ENCODE assay signal across 9 cellular contexts in genomic region chr10:114876602-114877300, GRCh38. TPM values are rescaled to one million over a fixed set of nuclear protein-coding genes. Genes with fewer than 3 reads are reported as not detected.
DNase-seq lines count a peak whose midpoint lies in the region; ATAC-seq, FAIRE-seq and TF ChIP-seq lines count a peak whose summit lies in the region.
"Had no signal": no experiment of that assay in that cellular context is flagged by ENCODE, and none has a peak within 500 bp of the region (broad histone marks: within the 10 kb centered on the region; RNA-seq: fewer than 3 reads in every experiment).

No MANE protein-coding gene starts in this region.

- H3K27ac ChIP-seq in smooth muscle cell (ENCODE audit: low read depth) = no peak overlapping the region

- FAIRE-seq in HTR-8/SVneo (lab: Jason Lieb, UNC) = no peak
- FAIRE-seq: colon had no signal

- WGBS in smooth muscle cell (ENCODE audit: low lambda C conversion rate) = 34% methylated on average over 20 of the region's 20 CpGs

- peak overlapping the region; percentile 73 for H3K4me2 ChIP-seq in smooth muscle cell

- peak; percentile 70 for TF ChIP-seq CTCF in smooth muscle cell (IDR thresholded peaks at IDR 0.05; ENCODE audit: borderline replicate concordance, insufficient read depth, poor library complexity, severe bottlenecking)

- DNase-seq in NCI-H2029 treated with DMSO at 0.1 percent for 48 hours (lab: John Stamatoyannopoulos, UW) (peak; percentile 4), NCI-H2029 (lab: John Stamatoyannopoulos, UW) (no peak), HTR-8/SVneo (ENCODE audit: insufficient read length, low spot score) (peak; percentile 61), RKO (ENCODE audit: low spot score) (peak; percentile 69), astrocyte of the hippocampus (ENCODE audit: low read depth, low spot score) (peak; percentile 80), hypothalamus (lab: John Stamatoyannopoulos, UW) (peak in 30 of 51 donors; percentile 5 to 61 (median 28)), smooth muscle cell (lab: John Stamatoyannopoulos, UW; ENCODE audit: unreplicated experiment) (no peak)

- no peaks in the 10 kb centered on the region for H3K27me3 ChIP-seq in smooth muscle cell (ENCODE audit: low read depth)

- no peak overlapping the region for H2AFZ ChIP-seq in smooth muscle cell (ENCODE audit: low read depth)

- H3K4me1 ChIP-seq in smooth muscle cell (ENCODE audit: low read depth) = peaks cover 20% of the 10 kb centered on the region

- no peak overlapping the region for H3K9ac ChIP-seq in smooth muscle cell (ENCODE audit: low read depth)

- no peaks in the 10 kb centered on the region for H4K20me1 ChIP-seq in smooth muscle cell (ENCODE audit: low read depth)

- no peaks in the 10 kb centered on the region for H3F3A ChIP-seq in smooth muscle cell (ENCODE audit: low read depth)

- no peaks in the 10 kb centered on the region for H3K79me2 ChIP-seq in smooth muscle cell (ENCODE audit: low read depth)

- ATAC-seq in GM21619 (IDR thresholded peaks at IDR 0.05; ENCODE audit: unreplicated experiment) = peak; percentile 80

- H3K36me3 ChIP-seq in smooth muscle cell (ENCODE audit: low read depth) = no peaks in the 10 kb centered on the region

- no peaks in the 10 kb centered on the region for H3K9me3 ChIP-seq in smooth muscle cell (replicated peaks; ENCODE audit: low read depth)

- no peak overlapping the region for H3K4me3 ChIP-seq in smooth muscle cell

RNA-seq across cellular contexts. Expression of gene FHIP2A, which starts 55.2 kb away (rescaled TPM):
- 34.9 and 41.3 TPM in 2 replicates for total RNA-seq in smooth muscle cell
- 12.3 and 15.3 TPM in 2 replicates for polyA plus RNA-seq in smooth muscle cell

Comparison
In these comparisons a context has a peak if more than half of its experiments do, and no peak if none do; other contexts are left out.
1. DNase-seq: peak in NCI-H2029 treated with DMSO at 0.1 percent for 48 hours (single experiment), HTR-8/SVneo (single experiment), RKO (single experiment), astrocyte of the hippocampus (single experiment) and hypothalamus (30 of 51); none in NCI-H2029 (single experiment) and smooth muscle cell (single experiment).